In the genomic region with DNA sequence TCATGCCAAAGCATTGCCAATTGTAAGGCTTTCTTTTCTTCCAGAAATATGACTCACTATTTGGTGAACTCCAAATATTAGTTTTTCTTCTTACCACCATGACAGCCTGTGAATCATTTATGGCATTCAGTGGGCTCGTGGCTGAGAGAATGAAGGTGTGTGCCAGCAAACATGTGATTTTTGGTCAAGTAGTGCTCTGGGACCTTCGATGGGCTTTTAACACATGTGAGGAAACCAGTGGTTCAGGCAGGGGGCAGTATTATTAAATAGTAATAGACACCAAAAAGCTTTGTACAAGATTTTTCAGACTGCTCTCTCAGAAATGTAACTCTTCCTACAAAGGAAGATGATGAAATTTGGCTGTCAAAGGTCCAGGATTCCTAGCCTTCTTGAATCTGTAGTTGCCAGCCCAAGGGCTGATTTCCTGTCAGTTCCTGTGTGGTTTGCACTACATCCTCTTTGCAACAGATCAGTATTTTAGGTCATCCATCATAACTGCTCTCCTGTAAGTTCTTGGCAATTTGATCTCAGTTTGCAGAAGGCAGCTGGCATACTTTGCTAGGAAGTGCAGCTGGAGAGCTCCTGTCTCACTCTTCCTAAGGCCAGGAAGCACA, we compare ENCODE assay signal across 8 cellular contexts.
DNase-seq lines count a peak whose midpoint lies in the region; ATAC-seq, FAIRE-seq and TF ChIP-seq lines count a peak whose summit lies in the region.

No MANE protein-coding gene starts in this region.

- ATAC-seq in HG03097 (IDR thresholded peaks at IDR 0.05; ENCODE audit: low FRiP score, unreplicated experiment) (peak; percentile 57), HepG2 (peak; percentile 78), HG03571 (IDR thresholded peaks at IDR 0.05; ENCODE audit: unreplicated experiment) (no peak)

- no peak for TF ChIP-seq POLR2A in HepG2 (IDR thresholded peaks at IDR 0.05; ENCODE audit: insufficient read depth in 1 of 2, low read depth in 2 of 2, low read length in 2 of 2)

- POLR2A ChIA-PET in HepG2 (lab: Yijun Ruan, JAX) = no interaction called here

- CTCF ChIA-PET in HepG2 (lab: Yijun Ruan, JAX; ENCODE audit: low intra/inter-chr PET ratio, low total read pairs) = interaction anchor here (1.2 kb wide), 1 partner anchor 442 kb away, joined by 3 read pairs; no protein-coding TSS in a partner anchor

- peaks cover 0 to 14% (median 7%) of the 10 kb centered on the region in 7 donors for H3K9me3 Mint-ChIP-seq in CD14-positive monocyte

- peak overlapping the region; percentile 6 for H3K27ac ChIP-seq in HepG2 (ENCODE audit: extremely low read length, insufficient read depth, low read length)

- peak; percentile 20 for TF ChIP-seq CTCF in CD14-positive monocyte (IDR thresholded peaks at IDR 0.05)
- peak; percentile 34 for TF ChIP-seq CTCF in HepG2 (CRISPR knock-in tag; IDR thresholded peaks at IDR 0.05)

- H3K4me3 ChIP-seq in HepG2 (replicated peaks in 1 of 3; ENCODE audit: insufficient read depth in 1 of 3, low read depth in 2 of 3, low read length in 3 of 3) = no peak overlapping the region

- no peaks in the 10 kb centered on the region for H3K36me3 ChIP-seq in HepG2 (replicated peaks in 1 of 2; ENCODE audit: control insufficient read depth in 1 of 2, insufficient read depth in 2 of 2, low read length in 2 of 2)

- no peak for TF ChIP-seq RAD21 in HepG2 (CRISPR knock-in tag; IDR thresholded peaks at IDR 0.05)

- peaks cover 51% of the 10 kb centered on the region for H3K4me1 ChIP-seq in HepG2 (ENCODE audit: insufficient read depth, low read length)

- peak overlapping the region; percentile 85 to 98 (median 94) for H3K27ac Mint-ChIP-seq in CD14-positive monocyte

- H3K9me3 ChIP-seq in HepG2 (ENCODE audit: low read length) = no peaks in the 10 kb centered on the region

- DNase-seq in CD14-positive monocyte (ENCODE audit: low spot score) = peak; percentile 63
- DNase-seq in SIG-M5 treated with dmso at 0.1 percent for 504 hours (lab: John Stamatoyannopoulos, UW; ENCODE audit: unreplicated experiment) = peak; percentile 98
- DNase-seq in brain pericyte (ENCODE audit: low read depth, low spot score) = peak; percentile 63
- DNase-seq in HepG2 (ENCODE audit: low spot score) = peak; percentile 66
- peak; percentile 11 for DNase-seq in stimulated activated CD8-positive, alpha-beta memory T cell treated with anti-CD3 and anti-CD28 coated beads, Interleukin-4, amount 100 ng/mL, for 24 hours (ENCODE audit: low read depth)
- no peak for DNase-seq in cerebellum (ENCODE audit: low spot score)

- peaks cover 19 to 20% of the 10 kb centered on the region in 2 donors for H3K36me3 Mint-ChIP-seq in CD14-positive monocyte

- H2AFZ ChIP-seq in HepG2 (ENCODE audit: low read length) = no peak overlapping the region

- H3K9ac ChIP-seq in HepG2 (ENCODE audit: insufficient read depth, low read depth, low read length) = no peak overlapping the region

- in situ Hi-C loops in HepG2 (cut with HindIII; ENCODE audit: extremely low pct_ligation_motif_present, low pct_unique_long_range_greater_than_20kb) = no loop called here

- no peak for FAIRE-seq in HepG2 (lab: Jason Lieb, UNC)

- H3K4me1 Mint-ChIP-seq in CD14-positive monocyte = peaks cover 79% of the 10 kb centered on the region

- H3K27me3 ChIP-seq in HepG2 (ENCODE audit: control insufficient read depth in 1 of 2, insufficient read depth in 2 of 2, low read length in 2 of 2) = no peaks in the 10 kb centered on the region

- no peaks in the 10 kb centered on the region for H3K27me3 Mint-ChIP-seq in CD14-positive monocyte (ENCODE audit: low read depth in 3 of 3)

- no TSS peak for BruUV-seq in HepG2 (replicated peaks; lab: Mats Ljungman, UMichigan)

- intact Hi-C loops in CD14-positive monocyte (cut with micrococcal nuclease) = loop anchor here (5.0 to 10.0 kb wide), 2 partner anchors 63 to 440 kb away; a partner anchor contains a TSS
- intact Hi-C loops in HepG2 (cut with micrococcal nuclease; ENCODE audit: unreplicated experiment) = no loop called here

- TF ChIP-seq EP300 in HepG2 (IDR thresholded peaks at IDR 0.05; ENCODE audit: low read depth in 2 of 2, low read length in 2 of 2) (peak in 1 of 2 experiments; percentile 55; a peak in 2 of 4 replicates), HepG2 (CRISPR knock-in tag; IDR thresholded peaks at IDR 0.05; ENCODE audit: borderline replicate concordance) (no peak)

- WGBS in HepG2 (ENCODE audit: low lambda C conversion rate) = 16% methylated on average over 2 of the region's 2 CpGs

- no peaks in the 10 kb centered on the region for H3K79me2 ChIP-seq in HepG2 (ENCODE audit: insufficient read depth, low read length)

- no peaks in the 10 kb centered on the region for H4K20me1 ChIP-seq in HepG2 (ENCODE audit: insufficient read depth, low read length)

- peak overlapping the region; percentile 21; the same call in 1 of the 2 replicates for H3K4me2 ChIP-seq in HepG2 (ENCODE audit: low read depth, low read length)

- H3K4me3 Mint-ChIP-seq in CD14-positive monocyte = peak overlapping the region; percentile 37 to 66

TF ChIP-seq in HepG2, 621 proteins besides CTCF, POLR2A, EP300 and RAD21 (continues in another document):
- TF ChIP-seq ELF3 (CRISPR knock-in tag; IDR thresholded peaks at IDR 0.05) = 0 out of 2 replicates have a peak, but pooled peaks have one; percentile 8
- TF ChIP-seq FOXA3 (CRISPR knock-in tag; IDR thresholded peaks at IDR 0.05) = peak; percentile 5; the same call in 1 of the 2 replicates
- TF ChIP-seq SP1 (IDR thresholded peaks at IDR 0.05) = no peak
- no peak for TF ChIP-seq SP1 (CRISPR knock-in tag; IDR thresholded peaks at IDR 0.05)
- TF ChIP-seq YEATS2 (CRISPR knock-in tag; IDR thresholded peaks at IDR 0.05; ENCODE audit: borderline replicate concordance) = 0 out of 2 replicates have a peak, but pooled peaks have one; percentile 43
- no peak for TF ChIP-seq ZNF605 (CRISPR knock-in tag; IDR thresholded peaks at IDR 0.05)
- TF ChIP-seq, protein P1, sequence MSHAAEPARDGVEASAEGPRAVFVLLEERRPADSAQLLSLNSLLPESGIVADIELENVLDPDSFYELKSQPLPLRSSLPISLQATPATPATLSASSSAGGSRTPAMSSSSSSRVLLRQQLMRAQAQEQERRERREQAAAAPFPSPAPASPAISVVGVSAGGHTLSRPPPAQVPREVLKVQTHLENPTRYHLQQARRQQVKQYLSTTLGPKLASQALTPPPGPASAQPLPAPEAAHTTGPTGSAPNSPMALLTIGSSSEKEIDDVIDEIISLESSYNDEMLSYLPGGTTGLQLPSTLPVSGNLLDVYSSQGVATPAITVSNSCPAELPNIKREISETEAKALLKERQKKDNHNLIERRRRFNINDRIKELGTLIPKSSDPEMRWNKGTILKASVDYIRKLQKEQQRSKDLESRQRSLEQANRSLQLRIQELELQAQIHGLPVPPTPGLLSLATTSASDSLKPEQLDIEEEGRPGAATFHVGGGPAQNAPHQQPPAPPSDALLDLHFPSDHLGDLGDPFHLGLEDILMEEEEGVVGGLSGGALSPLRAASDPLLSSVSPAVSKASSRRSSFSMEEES (CRISPR knock-in tag; IDR thresholded peaks at IDR 0.05) = peak; percentile 52
- TF ChIP-seq, protein P2, sequence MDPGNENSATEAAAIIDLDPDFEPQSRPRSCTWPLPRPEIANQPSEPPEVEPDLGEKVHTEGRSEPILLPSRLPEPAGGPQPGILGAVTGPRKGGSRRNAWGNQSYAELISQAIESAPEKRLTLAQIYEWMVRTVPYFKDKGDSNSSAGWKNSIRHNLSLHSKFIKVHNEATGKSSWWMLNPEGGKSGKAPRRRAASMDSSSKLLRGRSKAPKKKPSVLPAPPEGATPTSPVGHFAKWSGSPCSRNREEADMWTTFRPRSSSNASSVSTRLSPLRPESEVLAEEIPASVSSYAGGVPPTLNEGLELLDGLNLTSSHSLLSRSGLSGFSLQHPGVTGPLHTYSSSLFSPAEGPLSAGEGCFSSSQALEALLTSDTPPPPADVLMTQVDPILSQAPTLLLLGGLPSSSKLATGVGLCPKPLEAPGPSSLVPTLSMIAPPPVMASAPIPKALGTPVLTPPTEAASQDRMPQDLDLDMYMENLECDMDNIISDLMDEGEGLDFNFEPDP (CRISPR knock-in tag; conservative IDR thresholded peaks at IDR 0.05) = 0 out of 2 replicates have a peak, but pooled peaks have one; percentile 42
- 0 out of 2 replicates have a peak, but pooled peaks have one; percentile 65 for TF ChIP-seq SSRP1 (CRISPR knock-in tag; IDR thresholded peaks at IDR 0.05)
- TF ChIP-seq, protein P3, sequence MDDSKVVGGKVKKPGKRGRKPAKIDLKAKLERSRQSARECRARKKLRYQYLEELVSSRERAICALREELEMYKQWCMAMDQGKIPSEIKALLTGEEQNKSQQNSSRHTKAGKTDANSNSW (CRISPR knock-in tag; IDR thresholded peaks at IDR 0.05; ENCODE audit: borderline replicate concordance) = no peak
- TF ChIP-seq BCL6 (CRISPR knock-in tag; IDR thresholded peaks at IDR 0.05) = 0 out of 2 replicates have a peak, but pooled peaks have one; percentile 2
- TF ChIP-seq HNF4A (CRISPR knock-in tag; IDR thresholded peaks at IDR 0.05) = no peak
- TF ChIP-seq CEBPG (CRISPR knock-in tag; IDR thresholded peaks at IDR 0.05) = peak; percentile 66; the same call in 1 of the 2 replicates
- 0 out of 2 replicates have a peak, but pooled peaks have one; percentile 51 for TF ChIP-seq MBD4 (IDR thresholded peaks at IDR 0.05; ENCODE audit: borderline replicate concordance, low read length)
